23 cellular contexts compared by ENCODE assay signal in genomic region chr1:198605426-198605825, GRCh38. TPM values are rescaled to one million over a fixed set of nuclear protein-coding genes. Genes with fewer than 3 reads are reported as not detected.
A peak's percentile ranks its signal among the peaks of the same experiment; 100 is the strongest.
DNase-seq lines count a peak whose midpoint lies in the region; ATAC-seq and TF ChIP-seq lines count a peak whose summit lies in the region.
"Had no signal": no experiment of that assay in that cellular context is flagged by ENCODE, and none has a peak within 500 bp of the region (broad histone marks: within the 10 kb centered on the region; RNA-seq: fewer than 3 reads in every experiment).

No MANE protein-coding gene starts in this region.

- H3K4me3 Mint-ChIP-seq in activated naive CD4-positive, alpha-beta T cell treated with anti-CD3 and anti-CD28 coated beads for 36 hours, result no peak overlapping the region
- H3K4me3 Mint-ChIP-seq in activated naive CD8-positive, alpha-beta T cell treated with anti-CD3 and anti-CD28 coated beads, Interleukin-2, amount 50 U/mL, for 24 hours, result no peak overlapping the region
- no peak overlapping the region for H3K4me3 Mint-ChIP-seq in CD14-positive monocyte
- H3K4me3 Mint-ChIP-seq: activated CD8-positive, alpha-beta memory T cell treated with anti-CD3 and anti-CD28 coated beads, Interleukin-2, amount 10 ng/mL, durations not matched to agents 7 days and 5 days; T-helper 1 cell treated with Interleukin-12 subunit alpha and Interleukin-12 subunit beta and Interleukin-4 antibody, amounts not matched to agents 30 μg/mL and 1 μg/mL, for 36 hours had no signal

- no peak overlapping the region for H3K27ac Mint-ChIP-seq in activated naive CD4-positive, alpha-beta T cell treated with anti-CD3 and anti-CD28 coated beads for 36 hours
- peak overlapping the region; percentile 24 for H3K27ac Mint-ChIP-seq in activated naive CD8-positive, alpha-beta T cell treated with anti-CD3 and anti-CD28 coated beads, Interleukin-2, amount 50 U/mL, for 24 hours
- H3K27ac Mint-ChIP-seq in CD14-positive monocyte, result no peak overlapping the region
- H3K27ac Mint-ChIP-seq: T-helper 1 cell treated with Interleukin-12 subunit alpha and Interleukin-12 subunit beta and Interleukin-4 antibody, amounts not matched to agents 30 μg/mL and 1 μg/mL, for 36 hours had no signal

- H3K27me3 Mint-ChIP-seq in activated naive CD4-positive, alpha-beta T cell treated with anti-CD3 and anti-CD28 coated beads for 36 hours (ENCODE audit: low read depth), result no peaks in the 10 kb centered on the region
- no peaks in the 10 kb centered on the region for H3K27me3 Mint-ChIP-seq in activated naive CD8-positive, alpha-beta T cell treated with anti-CD3 and anti-CD28 coated beads, Interleukin-2, amount 50 U/mL, for 24 hours
- H3K27me3 Mint-ChIP-seq in CD14-positive monocyte (ENCODE audit: low read depth in 3 of 3), result peaks cover 0 to 2% (median 0%) of the 10 kb centered on the region in 3 donors
- H3K27me3 Mint-ChIP-seq: activated CD8-positive, alpha-beta memory T cell treated with anti-CD3 and anti-CD28 coated beads, Interleukin-2, amount 10 ng/mL, durations not matched to agents 7 days and 5 days; naive B cell had no signal

- peaks cover 77% of the 10 kb centered on the region for H3K4me1 Mint-ChIP-seq in activated naive CD4-positive, alpha-beta T cell treated with anti-CD3 and anti-CD28 coated beads for 36 hours (ENCODE audit: low read depth)
- H3K4me1 Mint-ChIP-seq in activated naive CD8-positive, alpha-beta T cell treated with anti-CD3 and anti-CD28 coated beads, Interleukin-2, amount 50 U/mL, for 24 hours, result peaks cover 75% of the 10 kb centered on the region
- H3K4me1 Mint-ChIP-seq in CD14-positive monocyte, result peaks cover 36% of the 10 kb centered on the region

- intact Hi-C loops in activated naive CD4-positive, alpha-beta T cell treated with anti-CD3 and anti-CD28 coated beads for 36 hours (cut with micrococcal nuclease), result loop anchor here (10.0 kb wide), 2 partner anchors 509 to 1549 kb away; no protein-coding TSS in a partner anchor
- intact Hi-C loops in left ventricle myocardium inferior (cut with micrococcal nuclease), result no loop called here
- intact Hi-C loops in CD14-positive monocyte (cut with micrococcal nuclease), result no loop called here

- TF ChIP-seq CTCF in left ventricle myocardium inferior (IDR thresholded peaks at IDR 0.05; ENCODE audit: borderline replicate concordance) (no peak), CD14-positive monocyte (IDR thresholded peaks at IDR 0.05) (no peak)

- peak; percentile 55 for DNase-seq in activated naive CD4-positive, alpha-beta T cell treated with anti-CD3 and anti-CD28 coated beads for 36 hours
- no peak for DNase-seq in activated naive CD4-positive, alpha-beta T cell treated with Interleukin-2 at 50 U/mL for 16 hours
- DNase-seq in NCI-H69 (lab: John Stamatoyannopoulos, UW), result peak; percentile 79
- DNase-seq in activated naive CD8-positive, alpha-beta T cell treated with anti-CD3 and anti-CD28 coated beads, Interleukin-2, amount 50 U/mL, for 24 hours, result peak; percentile 57
- DNase-seq in retina, result peak; percentile 12
- DNase-seq in left ventricle myocardium inferior, result no peak
- no peak for DNase-seq in CD14-positive monocyte (ENCODE audit: low spot score)
- DNase-seq: activated CD4-positive, CD25-positive, alpha-beta regulatory T cell; activated CD8-positive, alpha-beta memory T cell treated with anti-CD3 and anti-CD28 coated beads, Interleukin-2, amount 10 ng/mL, durations not matched to agents 7 days and 5 days; adrenal gland; dorsolateral prefrontal cortex; naive B cell; NCI-H1105 treated with DMSO at 0.1 percent for 48 hours; NCI-H2081 treated with DMSO at 0.1 percent for 48 hours; NCI-H524; SHP77 treated with DMSO at 0.1 percent for 48 hours; stimulated activated CD4-positive, alpha-beta T cell treated with anti-CD3 and anti-CD28 coated beads, Interleukin-2, amount 100 ng/mL, for 48 hours had no signal

- H3K36me3 ChIP-seq in left ventricle myocardium inferior, result no peaks in the 10 kb centered on the region
- H3K36me3 ChIP-seq: adrenal gland, prostate gland had no signal

- CTCF ChIA-PET in activated naive CD4-positive, alpha-beta T cell treated with anti-CD3 and anti-CD28 coated beads for 36 hours (lab: Charles Lee), result interaction anchor here (0.8 to 1.9 kb wide), 3 partner anchors 9 to 95 kb away, joined by 4 to 18 read pairs (median 5); no protein-coding TSS in a partner anchor

- H3K27me3 ChIP-seq in left ventricle myocardium inferior (ENCODE audit: low read depth), result no peaks in the 10 kb centered on the region
- H3K27me3 ChIP-seq: adrenal gland had no signal

- H3K9me3 Mint-ChIP-seq in activated naive CD4-positive, alpha-beta T cell treated with anti-CD3 and anti-CD28 coated beads for 36 hours, result peaks cover 4% of the 10 kb centered on the region
- H3K9me3 Mint-ChIP-seq in activated naive CD8-positive, alpha-beta T cell treated with anti-CD3 and anti-CD28 coated beads, Interleukin-2, amount 50 U/mL, for 24 hours, result peaks cover 13% of the 10 kb centered on the region
- peaks cover 1 to 14% (median 4%) of the 10 kb centered on the region in 7 donors for H3K9me3 Mint-ChIP-seq in CD14-positive monocyte

- no peaks in the 10 kb centered on the region for H3K9me3 ChIP-seq in left ventricle myocardium inferior (replicated peaks)
- H3K9me3 ChIP-seq: adrenal gland, prostate gland had no signal

- H3K36me3 Mint-ChIP-seq in activated naive CD4-positive, alpha-beta T cell treated with anti-CD3 and anti-CD28 coated beads for 36 hours (ENCODE audit: low read depth), result peaks cover 12% of the 10 kb centered on the region
- H3K36me3 Mint-ChIP-seq in activated naive CD8-positive, alpha-beta T cell treated with anti-CD3 and anti-CD28 coated beads, Interleukin-2, amount 50 U/mL, for 24 hours (ENCODE audit: low read depth), result peaks cover 12% of the 10 kb centered on the region
- H3K36me3 Mint-ChIP-seq in CD14-positive monocyte, result peaks cover 0 to 4% of the 10 kb centered on the region in 2 donors

- H3K27ac ChIP-seq in left ventricle myocardium inferior (replicated peaks), result no peak overlapping the region
- H3K27ac ChIP-seq: adrenal gland, dorsolateral prefrontal cortex, KMS-11, prostate gland, skin epidermis had no signal

- H3K4me1 ChIP-seq in left ventricle myocardium inferior, result no peaks in the 10 kb centered on the region
- H3K4me1 ChIP-seq: adrenal gland, prostate gland had no signal

- no peak for ATAC-seq in activated naive CD8-positive, alpha-beta T cell treated with anti-CD3 and anti-CD28 coated beads, Interleukin-2, amount 50 U/mL, for 24 hours
- ATAC-seq in GM21447 (IDR thresholded peaks at IDR 0.05; ENCODE audit: unreplicated experiment), result no peak
- ATAC-seq: activated CD8-positive, alpha-beta memory T cell treated with anti-CD3 and anti-CD28 coated beads, Interleukin-2, amount 10 ng/mL, durations not matched to agents 7 days and 5 days had no signal

- no peak overlapping the region for H3K4me3 ChIP-seq in left ventricle myocardium inferior
- H3K4me3 ChIP-seq: adrenal gland, dorsolateral prefrontal cortex, prostate gland, skin epidermis had no signal

RNA-seq across cellular contexts. Expression of gene PTPRC, which starts 33.4 kb away (rescaled TPM):
- 100 to 1,000 TPM; 689 to 714 TPM for total RNA-seq in activated naive CD4-positive, alpha-beta T cell treated with anti-CD3 and anti-CD28 coated beads for 36 hours
- total RNA-seq in left ventricle myocardium inferior, result 7.5 TPM
- polyA plus RNA-seq in CD14-positive monocyte, result 100 to 1,000 TPM; 667 to 992 TPM
- total RNA-seq: A673 had no signal

Comparison
In these comparisons a context has a peak if more than half of its experiments do, and no peak if none do; other contexts are left out.
1. DNase-seq: peak in activated naive CD4-positive, alpha-beta T cell treated with anti-CD3 and anti-CD28 coated beads for 36 hours (single experiment), NCI-H69 (single experiment), activated naive CD8-positive, alpha-beta T cell treated with anti-CD3 and anti-CD28 coated beads, Interleukin-2, amount 50 U/mL, for 24 hours (single experiment) and retina (single experiment); none in activated naive CD4-positive, alpha-beta T cell treated with Interleukin-2 at 50 U/mL for 16 hours (single experiment), left ventricle myocardium inferior (single experiment) and CD14-positive monocyte (single experiment).
2. RNA of gene PTPRC, which starts 33.4 kb away (total RNA-seq): 689 to 714 TPM in activated naive CD4-positive, alpha-beta T cell treated with anti-CD3 and anti-CD28 coated beads for 36 hours; 7.5 TPM in left ventricle myocardium inferior (single experiment); every median in the first group is over 10 times any median in the second.